16 cellular contexts compared by ENCODE assay signal in the genomic region with DNA sequence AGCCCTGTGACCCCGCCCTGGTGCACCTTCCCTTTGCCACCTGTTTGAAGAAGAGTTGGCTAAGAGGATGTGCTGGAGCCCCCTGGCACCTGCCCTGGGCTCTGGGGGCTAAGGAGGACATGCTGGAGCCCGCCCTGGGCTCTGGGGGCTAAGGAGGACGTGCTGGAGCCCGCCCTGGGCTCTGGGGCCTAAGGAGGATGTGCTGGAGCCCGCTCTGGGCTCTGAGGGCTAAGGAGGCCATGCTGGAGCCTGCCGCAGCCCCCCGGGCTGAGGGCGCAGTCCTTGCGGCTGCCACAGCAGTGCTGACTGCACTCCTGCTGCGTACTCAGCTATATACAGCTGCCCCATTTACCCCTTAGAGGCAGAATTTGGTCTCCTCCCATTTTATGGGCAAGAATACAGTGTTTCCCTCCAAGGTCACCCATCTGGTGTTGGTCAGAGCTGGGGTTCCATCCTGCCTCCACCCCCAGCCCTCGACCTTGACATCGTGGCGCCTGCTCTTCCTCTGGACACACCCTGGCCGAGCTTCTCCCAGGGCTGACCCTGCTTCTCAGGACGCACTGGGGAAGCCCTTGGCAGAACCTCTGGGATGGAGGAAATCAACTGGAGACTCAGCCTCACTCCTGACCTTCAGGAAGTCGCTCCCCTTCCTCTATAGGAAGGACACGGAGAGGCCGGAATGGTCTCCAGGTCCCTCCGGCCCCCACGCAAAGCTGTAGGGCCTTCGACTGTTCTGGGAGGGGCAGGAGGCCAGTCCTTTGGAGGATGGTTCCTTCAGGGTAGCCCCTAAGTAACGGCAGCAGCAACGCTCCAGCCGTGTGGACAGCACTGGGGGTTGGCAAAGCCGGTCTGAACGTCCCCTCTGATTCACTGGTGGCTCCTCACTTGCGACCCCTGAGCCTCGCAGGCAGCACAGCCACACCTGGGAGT.
"Had no signal": no experiment of that assay in that cellular context is flagged by ENCODE, and none has a peak within 500 bp of the region (broad histone marks: within the 10 kb centered on the region; RNA-seq: fewer than 3 reads in every experiment).

No MANE protein-coding gene starts in this region.

- DNase-seq: activated B cell treated with CpG ODN at 0.5 μM for 24 hours; activated CD4-positive, alpha-beta T cell treated with anti-CD3 and anti-CD28 coated beads, Interleukin-2, amount 10 ng/mL, durations not matched to agents 24 days and 14 days; activated T-cell treated with anti-CD3 and anti-CD28 coated beads for 4 hours; immature natural killer cell; mesendoderm; stimulated activated CD4-positive, alpha-beta T cell treated with anti-CD3 and anti-CD28 coated beads, Interleukin-2, amount 100 ng/mL, for 48 hours; stimulated activated CD8-positive, alpha-beta memory T cell treated with anti-CD3 and anti-CD28 coated beads, Interleukin-4, amount 100 ng/mL, for 48 hours; stimulated activated naive CD8-positive, alpha-beta T cell treated with anti-CD3 and anti-CD28 coated beads, Interleukin-15, Interleukin-2, amounts not matched to agents 100 U/mL and 50 U/mL, for 24 hours had no signal

- H3K4me1 Mint-ChIP-seq: activated B cell treated with CpG ODN at 0.5 μM for 24 hours, brain had no signal

- H3K9me3 Mint-ChIP-seq: brain had no signal

- H3K36me3 Mint-ChIP-seq: activated naive CD4-positive, alpha-beta T cell treated with anti-CD3 and anti-CD28 coated beads, Interleukin-2, amount 50 U/mL, for 24 hours; brain had no signal

- H3K27ac Mint-ChIP-seq: activated B cell treated with CpG ODN at 0.5 μM for 24 hours; activated CD4-positive, alpha-beta T cell treated with anti-CD3 and anti-CD28 coated beads, Interleukin-2, amount 10 ng/mL, durations not matched to agents 24 days and 14 days; activated naive CD4-positive, alpha-beta T cell treated with anti-CD3 and anti-CD28 coated beads, Interleukin-2, amount 50 U/mL, for 24 hours; activated T-helper 2 cell treated with anti-CD3 and anti-CD28 coated beads, Interferon-gamma antibody, Interleukin-2, Interleukin-4, amounts not matched to agents 10 μg/mL and 5 μg/mL and 100 μg/mL, durations not matched to agents 14 hours and 24 hours and 36 hours; immature natural killer cell; progenitor cell of endocrine pancreas; T-helper 1 cell treated with Interleukin-12 subunit alpha and Interleukin-12 subunit beta and Interleukin-4 antibody, amounts not matched to agents 30 μg/mL and 1 μg/mL, for 36 hours had no signal

- H3K27me3 Mint-ChIP-seq: activated CD4-positive, alpha-beta T cell treated with anti-CD3 and anti-CD28 coated beads, Interleukin-2, amount 10 ng/mL, durations not matched to agents 24 days and 14 days; activated naive CD4-positive, alpha-beta T cell treated with anti-CD3 and anti-CD28 coated beads, Interleukin-2, amount 50 U/mL, for 24 hours; brain had no signal

- H3K4me3 ChIP-seq: thoracic aorta had no signal

- ATAC-seq: esophagus mucosa; stimulated activated naive CD8-positive, alpha-beta T cell treated with anti-CD3 and anti-CD28 coated beads, Interleukin-15, Interleukin-2, amounts not matched to agents 100 U/mL and 50 U/mL, for 24 hours had no signal

- H3K36me3 ChIP-seq: neutrophil, thoracic aorta had no signal

- H3K27ac ChIP-seq: neutrophil, thoracic aorta had no signal

- H3K4me3 Mint-ChIP-seq: activated B cell treated with CpG ODN at 0.5 μM for 24 hours; activated CD4-positive, alpha-beta T cell treated with anti-CD3 and anti-CD28 coated beads, Interleukin-2, amount 10 ng/mL, durations not matched to agents 24 days and 14 days; activated naive CD4-positive, alpha-beta T cell treated with anti-CD3 and anti-CD28 coated beads, Interleukin-2, amount 50 U/mL, for 24 hours; brain; immature natural killer cell; T-helper 1 cell treated with Interleukin-12 subunit alpha and Interleukin-12 subunit beta and Interleukin-4 antibody, amounts not matched to agents 30 μg/mL and 1 μg/mL, for 36 hours had no signal

- H3K9me3 ChIP-seq: neutrophil, thoracic aorta had no signal
